In genomic region chr2:68751397-68752339, GRCh38 we compare ENCODE assay signal across 8 cellular contexts. TPM values are rescaled to one million over a fixed set of nuclear protein-coding genes. Genes with fewer than 3 reads are reported as not detected.
DNase-seq lines count a peak whose midpoint lies in the region; ATAC-seq and TF ChIP-seq lines count a peak whose summit lies in the region.

No MANE protein-coding gene starts in this region.

- DNase-seq in AG04450 (ENCODE audit: low read depth, low spot score), result peak; percentile 68
- peak; percentile 86 for DNase-seq in NCI-H2227 treated with DMSO at 0.1 percent for 48 hours (lab: John Stamatoyannopoulos, UW)
- peak; percentile 76 to 90 (median 84) for DNase-seq in activated CD4-positive, CD25-positive, alpha-beta regulatory T cell (lab: John Stamatoyannopoulos, UW)
- DNase-seq in central memory CD4-positive, alpha-beta T cell, result peak; percentile 82
- DNase-seq in left kidney (ENCODE audit: low read depth, low spot score), result peak; percentile 94
- DNase-seq in stimulated activated CD4-positive, alpha-beta T cell treated with anti-CD3 and anti-CD28 coated beads, Interleukin-4, amount 100 ng/mL, for 24 hours, result peak; percentile 94

- peak; percentile 95 for TF ChIP-seq CTCF in AG04450 (IDR thresholded peaks at IDR 0.05; ENCODE audit: low read depth, low read length)

- no peak overlapping the region for H3K4me3 ChIP-seq in AG04450 (ENCODE audit: low read depth, low read length)

- no peaks in the 10 kb centered on the region for H3K27me3 ChIP-seq in AG04450 (ENCODE audit: control insufficient read depth, insufficient read depth, low read length)

- no peaks in the 10 kb centered on the region for H3K9me3 ChIP-seq in AG04450 (ENCODE audit: control insufficient read depth, insufficient read depth, low read length)

- ATAC-seq in GM18867 (IDR thresholded peaks at IDR 0.05; ENCODE audit: unreplicated experiment) (peak; percentile 96), HG03159 (IDR thresholded peaks at IDR 0.05; ENCODE audit: unreplicated experiment) (peak; percentile 92)

- H3K27ac ChIP-seq in AG04450 (ENCODE audit: low read depth, low read length), result no peak overlapping the region

- POLR2A ChIA-PET in AG04450 (lab: Yijun Ruan, JAX), result interaction anchor here (1.1 kb wide), 1 partner anchor 14 kb away, joined by 3 read pairs; no protein-coding TSS in a partner anchor

- CTCF ChIA-PET in AG04450 (lab: Charles Lee), result interaction anchor here (0.5 to 7.3 kb wide), 63 partner anchors 9 to 420 kb away, joined by 3 to 129 read pairs (median 5); partner anchors contain the start of gene ARHGAP25

RNA-seq across cellular contexts. Expression of gene ARHGAP25, which starts 17.1 kb away (rescaled TPM):
- 0.38 and 0.55 TPM in 2 replicates for polyA plus RNA-seq in AG04450 (2011; rRNA removed)
- polyA minus RNA-seq in AG04450 (2011; rRNA and poly(A)+ RNA removed), result 0.43 and 0.69 TPM in 2 replicates
